ENCODE assay signal across 8 cellular contexts in genomic region chr17:47099451-47099986, GRCh38.
DNase-seq lines count a peak whose midpoint lies in the region; ATAC-seq and TF ChIP-seq lines count a peak whose summit lies in the region.

No MANE protein-coding gene starts in this region.

- H3K36me3 ChIP-seq in BE2C (no peaks in the 10 kb centered on the region), NT2/D1 (ENCODE audit: insufficient read depth, insufficient read length, low read length) (peaks cover 2% of the 10 kb centered on the region), duodenal mucosa (ENCODE audit: control insufficient read depth in 1 of 2, insufficient read depth in 2 of 2, low read length in 2 of 2) (no peaks in the 10 kb centered on the region), neural progenitor cell (no peaks in the 10 kb centered on the region)

- TF ChIP-seq CTCF in BE2C (IDR thresholded peaks at IDR 0.05; ENCODE audit: low read depth, low read length) = no peak
- TF ChIP-seq CTCF in neural progenitor cell (IDR thresholded peaks at IDR 0.05) = no peak

- peaks cover 2% of the 10 kb centered on the region for H3K36me3 Mint-ChIP-seq in neural progenitor cell

- H3K27me3 Mint-ChIP-seq in neural progenitor cell (ENCODE audit: insufficient read depth, low read depth) = peaks cover 2% of the 10 kb centered on the region

- no peaks in the 10 kb centered on the region for H3K27me3 ChIP-seq in BE2C
- H3K27me3 ChIP-seq in NT2/D1 (ENCODE audit: insufficient read depth, insufficient read length) = no peaks in the 10 kb centered on the region
- no peaks in the 10 kb centered on the region for H3K27me3 ChIP-seq in duodenal mucosa (ENCODE audit: control insufficient read depth in 1 of 2, insufficient read depth in 2 of 2, low read length in 2 of 2)
- H3K27me3 ChIP-seq in neural progenitor cell = no peaks in the 10 kb centered on the region

- ATAC-seq in GM21447 (IDR thresholded peaks at IDR 0.05; ENCODE audit: unreplicated experiment) = peak; percentile 12

- peaks cover 11% of the 10 kb centered on the region for H3K4me1 Mint-ChIP-seq in neural progenitor cell

- no peaks in the 10 kb centered on the region for H4K20me1 ChIP-seq in neural progenitor cell (ENCODE audit: low read depth)

- peak overlapping the region; percentile 95 for H3K4me2 ChIP-seq in neural progenitor cell

- DNase-seq in BE2C = no peak
- no peak for DNase-seq in NT2/D1 (ENCODE audit: low read depth, low spot score)
- DNase-seq in neural progenitor cell (ENCODE audit: low spot score) = no peak
- no peak for DNase-seq in kidney tubule cell (ENCODE audit: low spot score)
- no peak for DNase-seq in NCI-H524 treated with DMSO at 0.1 percent for 48 hours (lab: John Stamatoyannopoulos, UW)
- DNase-seq in superior temporal gyrus (ENCODE audit: extremely low spot score) = no peak

- no peak overlapping the region for H3K27ac Mint-ChIP-seq in neural progenitor cell

- H3K4me1 ChIP-seq in BE2C (no peaks in the 10 kb centered on the region), NT2/D1 (ENCODE audit: insufficient read depth, insufficient read length) (no peaks in the 10 kb centered on the region), duodenal mucosa (ENCODE audit: control insufficient read depth in 1 of 2, insufficient read depth in 2 of 2, low read length in 2 of 2) (peaks cover 0 to 5% of the 10 kb centered on the region in 2 donors), neural progenitor cell (peaks cover 4% of the 10 kb centered on the region)

- H3K4me3 ChIP-seq in BE2C (ENCODE audit: low read depth, low read length) (peak overlapping the region; percentile 77), NT2/D1 (ENCODE audit: insufficient read length, low read depth) (peak overlapping the region; percentile 77), duodenal mucosa (ENCODE audit: low read depth in 1 of 2, low read length in 2 of 2) (peak overlapping the region; percentile 73 to 79), neural progenitor cell (peak overlapping the region; percentile 95)

- H3K9me3 Mint-ChIP-seq in neural progenitor cell = no peaks in the 10 kb centered on the region

- peaks cover 27% of the 10 kb centered on the region for H3K79me2 ChIP-seq in neural progenitor cell (ENCODE audit: low read depth)

- H3K9me3 ChIP-seq in BE2C (no peaks in the 10 kb centered on the region), NT2/D1 (ENCODE audit: insufficient read depth, low read length) (no peaks in the 10 kb centered on the region; the same call in 1 of the 2 replicates), duodenal mucosa (ENCODE audit: control insufficient read depth in 1 of 2, low read length in 2 of 2) (no peaks in the 10 kb centered on the region), neural progenitor cell (ENCODE audit: low read depth) (no peaks in the 10 kb centered on the region)

- H3K4me3 Mint-ChIP-seq in neural progenitor cell = peak overlapping the region; percentile 86

- H3K9ac ChIP-seq in NT2/D1 (ENCODE audit: insufficient read length, low read depth) (peak overlapping the region; percentile 88), duodenal mucosa (ENCODE audit: low read depth in 1 of 2, low read length in 2 of 2) (peak overlapping the region; percentile 69 to 74), neural progenitor cell (peak overlapping the region; percentile 7)

- no peaks in the 10 kb centered on the region for H3F3A ChIP-seq in neural progenitor cell (ENCODE audit: low read depth)

- H3K27ac ChIP-seq in duodenal mucosa (ENCODE audit: low read depth, low read length) (no peak overlapping the region), neural progenitor cell (no peak overlapping the region)

- H2AFZ ChIP-seq in neural progenitor cell (replicated peaks) = peak overlapping the region; percentile 81

Comparison
In these comparisons a context has a peak if more than half of its experiments do, and no peak if none do; other contexts are left out.
1. H3K9ac ChIP-seq: peak in every context shown above with its lines; median percentile 88 in NT2/D1; 72 in duodenal mucosa; 7 in neural progenitor cell.